Comparison of ENCODE assay signal across 36 cellular contexts in the genomic region with DNA sequence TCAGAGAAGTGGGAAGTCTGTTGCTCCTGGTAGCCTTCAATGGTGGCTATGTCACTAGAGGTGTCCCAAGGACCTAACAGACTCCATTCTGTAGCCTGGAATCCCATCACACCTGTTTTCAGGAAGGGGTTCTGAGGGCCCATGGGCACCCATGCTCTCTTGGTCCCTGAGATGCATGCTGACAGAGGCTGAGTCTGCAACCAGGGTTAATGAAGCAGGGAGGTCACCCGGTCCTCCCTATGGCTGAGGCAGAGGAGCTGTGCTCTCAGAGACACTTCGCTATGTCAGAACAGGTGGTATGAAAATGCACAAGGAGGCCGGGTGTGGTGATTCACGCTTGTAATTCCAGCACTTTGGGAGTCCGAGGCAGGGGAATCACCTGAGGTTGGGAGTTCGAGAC.
"Had no signal": no experiment of that assay in that cellular context is flagged by ENCODE, and none has a peak within 500 bp of the region (broad histone marks: within the 10 kb centered on the region; RNA-seq: fewer than 3 reads in every experiment).

No MANE protein-coding gene starts in this region.

- H3K4me3 Mint-ChIP-seq: activated B cell treated with CpG ODN at 0.5 μM for 24 hours; activated CD4-positive, alpha-beta memory T cell treated with anti-CD3 and anti-CD28 coated beads for 36 hours; activated CD4-positive, alpha-beta T cell treated with anti-CD3 and anti-CD28 coated beads, Interleukin-2, amount 10 ng/mL, durations not matched to agents 24 days and 14 days; activated CD8-positive, alpha-beta T cell treated with anti-CD3 and anti-CD28 coated beads for 36 hours; activated naive CD4-positive, alpha-beta T cell treated with anti-CD3 and anti-CD28 coated beads for 36 hours; activated naive CD8-positive, alpha-beta T cell treated with anti-CD3 and anti-CD28 coated beads for 36 hours; activated T-cell treated with anti-CD3 and anti-CD28 coated beads, Interleukin-2, amount 50 U/mL, for 4 hours; activated T-cell treated with anti-CD3 and anti-CD28 coated beads, Interleukin-2, amount 50 U/mL, for 72 hours; activated T-helper 1 cell treated with anti-CD3 and anti-CD28 coated beads, Interleukin-12 subunit alpha, Interleukin-12 subunit beta, Interleukin-2, Interleukin-4 antibody, amounts not matched to agents 30 ng/mL and 10 ng/mL and 1 ng/mL, durations not matched to agents 14 hours and 24 hours and 36 hours; activated T-helper 17 cell treated with anti-CD3 and anti-CD28 coated beads, Interleukin-2, amount 50 U/mL, for 72 hours; T-helper 1 cell treated with Interleukin-12 subunit alpha and Interleukin-12 subunit beta and Interleukin-4 antibody, amounts not matched to agents 30 μg/mL and 1 μg/mL, for 36 hours; T-helper 2 cell treated with Interferon-gamma antibody and Interleukin-4, amounts not matched to agents 5 μg/mL and 100 μg/mL, for 36 hours had no signal

- DNase-seq: activated B cell treated with CpG ODN at 0.5 μM for 24 hours; activated CD4-positive, alpha-beta memory T cell treated with anti-CD3 and anti-CD28 coated beads for 36 hours; activated CD4-positive, alpha-beta T cell treated with anti-CD3 and anti-CD28 coated beads for 4 hours; activated CD4-positive, alpha-beta T cell treated with anti-CD3 and anti-CD28 coated beads, Interleukin-2, amount 10 ng/mL, durations not matched to agents 24 days and 14 days; activated CD4-positive, alpha-beta T cell treated with anti-CD3 and anti-CD28 coated beads, Interleukin-2, amount 50 U/mL, for 1 hour; activated CD4-positive, alpha-beta T cell treated with anti-CD3 and anti-CD28 coated beads, Interleukin-2, amount 50 U/mL, for 4 hours; activated CD4-positive, CD25-positive, alpha-beta regulatory T cell treated with anti-CD3 and anti-CD28 coated beads, Interleukin-2, amount 50 U/mL, for 72 hours; activated CD8-positive, alpha-beta memory T cell treated with anti-CD3 and anti-CD28 coated beads, Interleukin-2, amount 50 U/mL, for 4 hours; activated CD8-positive, alpha-beta T cell treated with anti-CD3 and anti-CD28 coated beads for 36 hours; activated effector memory CD4-positive, alpha-beta T cell treated with anti-CD3 and anti-CD28 coated beads, Interleukin-2, amount 50 U/mL, for 16 hours; activated gamma-delta T cell treated with Interleukin-2 at 50 U/mL for 16 hours; activated naive CD4-positive, alpha-beta T cell; activated naive CD4-positive, alpha-beta T cell treated with anti-CD3 and anti-CD28 coated beads for 36 hours; activated naive CD4-positive, alpha-beta T cell treated with anti-CD3 and anti-CD28 coated beads, Interleukin-2, amount 50 U/mL, for 16 hours; activated naive CD8-positive, alpha-beta T cell treated with anti-CD3 and anti-CD28 coated beads for 36 hours; activated T-cell treated with anti-CD3 and anti-CD28 coated beads for 4 hours; activated T-cell treated with anti-CD3 and anti-CD28 coated beads, Interleukin-2, amount 50 U/mL, for 1 hour; activated T-cell treated with anti-CD3 and anti-CD28 coated beads, Interleukin-2, amount 50 U/mL, for 4 hours; activated T-cell treated with anti-CD3 and anti-CD28 coated beads, Interleukin-2, amount 50 U/mL, for 72 hours; adrenal gland; amniotic stem cell; aorta; body of pancreas; brain microvascular endothelial cell; central memory CD4-positive, alpha-beta T cell; SW 1271; T-helper 1 cell; T-helper 2 cell; T-helper 9 cell had no signal

- H3K4me3 ChIP-seq: adrenal gland, body of pancreas, breast epithelium had no signal

- H3K27ac Mint-ChIP-seq: activated B cell treated with CpG ODN at 0.5 μM for 24 hours; activated CD4-positive, alpha-beta memory T cell treated with anti-CD3 and anti-CD28 coated beads for 36 hours; activated CD4-positive, alpha-beta T cell treated with anti-CD3 and anti-CD28 coated beads, Interleukin-2, amount 10 ng/mL, durations not matched to agents 24 days and 14 days; activated CD8-positive, alpha-beta T cell treated with anti-CD3 and anti-CD28 coated beads for 36 hours; activated naive CD4-positive, alpha-beta T cell treated with anti-CD3 and anti-CD28 coated beads, Interleukin-2, amount 50 U/mL, for 72 hours; activated naive CD8-positive, alpha-beta T cell treated with anti-CD3 and anti-CD28 coated beads for 36 hours; activated T-cell treated with anti-CD3 and anti-CD28 coated beads, Interleukin-2, amount 50 U/mL, for 72 hours; activated T-helper 1 cell treated with anti-CD3 and anti-CD28 coated beads, Interleukin-12 subunit alpha, Interleukin-12 subunit beta, Interleukin-2, Interleukin-4 antibody, amounts not matched to agents 30 ng/mL and 10 ng/mL and 1 ng/mL, durations not matched to agents 14 hours and 24 hours and 36 hours; activated T-helper 17 cell treated with anti-CD3 and anti-CD28 coated beads, Interleukin-2, amount 50 U/mL, for 72 hours; T-helper 1 cell treated with Interleukin-12 subunit alpha and Interleukin-12 subunit beta and Interleukin-4 antibody, amounts not matched to agents 30 μg/mL and 1 μg/mL, for 36 hours; T-helper 2 cell treated with Interferon-gamma antibody and Interleukin-4, amounts not matched to agents 5 μg/mL and 100 μg/mL, for 36 hours had no signal

- H3K4me1 ChIP-seq: adrenal gland, body of pancreas, breast epithelium had no signal

- H3K36me3 Mint-ChIP-seq: activated CD4-positive, alpha-beta memory T cell treated with anti-CD3 and anti-CD28 coated beads for 36 hours; activated naive CD8-positive, alpha-beta T cell treated with anti-CD3 and anti-CD28 coated beads for 36 hours had no signal

- ATAC-seq: activated CD8-positive, alpha-beta T cell treated with anti-CD3 and anti-CD28 coated beads for 36 hours; activated naive CD4-positive, alpha-beta T cell treated with anti-CD3 and anti-CD28 coated beads, Interleukin-2, amount 50 U/mL, for 72 hours; activated T-cell treated with anti-CD3 and anti-CD28 coated beads, Interleukin-2, amount 50 U/mL, for 4 hours; activated T-cell treated with anti-CD3 and anti-CD28 coated beads, Interleukin-2, amount 50 U/mL, for 72 hours; activated T-helper 17 cell treated with anti-CD3 and anti-CD28 coated beads, Interleukin-2, amount 50 U/mL, for 72 hours; body of pancreas had no signal

- H3K27ac ChIP-seq: adrenal gland, body of pancreas, brain microvascular endothelial cell, breast epithelium, VCaP had no signal

- H3K27me3 Mint-ChIP-seq: activated B cell treated with CpG ODN at 0.5 μM for 24 hours; activated CD4-positive, alpha-beta T cell treated with anti-CD3 and anti-CD28 coated beads, Interleukin-2, amount 10 ng/mL, durations not matched to agents 24 days and 14 days; activated CD8-positive, alpha-beta T cell treated with anti-CD3 and anti-CD28 coated beads for 36 hours; activated naive CD8-positive, alpha-beta T cell treated with anti-CD3 and anti-CD28 coated beads for 36 hours had no signal

- H3K27me3 ChIP-seq: adrenal gland, body of pancreas, brain microvascular endothelial cell had no signal

- H3K4me1 Mint-ChIP-seq: activated B cell treated with CpG ODN at 0.5 μM for 24 hours; activated CD4-positive, alpha-beta T cell treated with anti-CD3 and anti-CD28 coated beads, Interleukin-2, amount 10 ng/mL, durations not matched to agents 24 days and 14 days; activated naive CD8-positive, alpha-beta T cell treated with anti-CD3 and anti-CD28 coated beads for 36 hours; activated T-helper 17 cell treated with anti-CD3 and anti-CD28 coated beads, Interleukin-2, amount 50 U/mL, for 72 hours had no signal
